ENCODE assay signal across 12 cellular contexts in genomic region chr14:51248041-51248987, GRCh38. TPM values are rescaled to one million over a fixed set of nuclear protein-coding genes. Genes with fewer than 3 reads are reported as not detected.
DNase-seq lines count a peak whose midpoint lies in the region; ATAC-seq and TF ChIP-seq lines count a peak whose summit lies in the region.
"Had no signal": no experiment of that assay in that cellular context is flagged by ENCODE, and none has a peak within 500 bp of the region (broad histone marks: within the 10 kb centered on the region; RNA-seq: fewer than 3 reads in every experiment).

No MANE protein-coding gene starts in this region.

- H3K27me3 ChIP-seq in tibial nerve (no peaks in the 10 kb centered on the region), heart right ventricle (no peaks in the 10 kb centered on the region)
- H3K27me3 ChIP-seq: heart left ventricle had no signal

- DNase-seq in GM13977 (ENCODE audit: low spot score) (peak; percentile 58), GM20000 (ENCODE audit: low spot score) (peak; percentile 48), endothelial cell (ENCODE audit: low spot score) (no peak), tibial nerve (ENCODE audit: low spot score in 2 of 2) (no peak), dermis blood vessel endothelial cell (no peak), heart right ventricle (no peak)
- DNase-seq in effector CD8-positive, alpha-beta T cell (lab: John Stamatoyannopoulos, UW) = no peak
- DNase-seq: activated CD4-positive, alpha-beta T cell treated with anti-CD3 and anti-CD28 coated beads for 4 hours; DMS79; heart left ventricle had no signal

- peak overlapping the region; percentile 3 for H3K27ac Mint-ChIP-seq in endothelial cell (ENCODE audit: unreplicated experiment)

- no peaks in the 10 kb centered on the region for H3K27me3 Mint-ChIP-seq in endothelial cell (ENCODE audit: unreplicated experiment)

- no peak for TF ChIP-seq POLR2A in tibial nerve (IDR thresholded peaks at IDR 0.05)

- in situ Hi-C loops in GM13977 (cut with MboI; ENCODE audit: low pct_unique_long_range_greater_than_20kb, low sequenced_read_pairs, unreplicated experiment) = no loop called here

- H3K9me3 ChIP-seq in tibial nerve = no peaks in the 10 kb centered on the region
- no peaks in the 10 kb centered on the region for H3K9me3 ChIP-seq in heart right ventricle
- H3K9me3 ChIP-seq: heart left ventricle had no signal

- WGBS in tibial nerve, 2 donors = 84 to 86% methylated on average over 4 of the region's 4 CpGs
- 76 to 85% methylated on average over 4 of the region's 4 CpGs for WGBS in heart right ventricle, 2 donors

- peak; percentile 85 for ATAC-seq in HG03103 (IDR thresholded peaks at IDR 0.05; ENCODE audit: low read depth, unreplicated experiment)
- no peak for ATAC-seq in heart right ventricle

- intact Hi-C loops in heart right ventricle (cut with DNase I) = no loop called here

- H3K27ac ChIP-seq in tibial nerve = no peak overlapping the region
- H3K27ac ChIP-seq in heart right ventricle = no peak overlapping the region
- H3K27ac ChIP-seq: parathyroid adenoma had no signal

- H3K4me1 Mint-ChIP-seq in endothelial cell (ENCODE audit: unreplicated experiment) = peaks cover 11% of the 10 kb centered on the region

- peaks cover 0 to 52% (median 2%) of the 10 kb centered on the region in 3 donors for H3K36me3 ChIP-seq in tibial nerve
- H3K36me3 ChIP-seq in heart right ventricle = peaks cover 0 to 95% (median 25%) of the 10 kb centered on the region in 9 donors

- H3K4me3 Mint-ChIP-seq in endothelial cell (ENCODE audit: unreplicated experiment) = no peak overlapping the region

- H3K9me3 Mint-ChIP-seq in endothelial cell (ENCODE audit: unreplicated experiment) = no peaks in the 10 kb centered on the region

- TF ChIP-seq EP300 in tibial nerve (IDR thresholded peaks at IDR 0.05) = no peak

- H3K4me3 ChIP-seq in tibial nerve = no peak overlapping the region
- H3K4me3 ChIP-seq in heart right ventricle = no peak overlapping the region
- H3K4me3 ChIP-seq: heart left ventricle had no signal

- H3K36me3 Mint-ChIP-seq in endothelial cell (ENCODE audit: low read depth, unreplicated experiment) = peaks cover 3% of the 10 kb centered on the region

- TF ChIP-seq CTCF in GM13977 (IDR thresholded peaks at IDR 0.05; ENCODE audit: extremely low read depth, insufficient read depth, missing control alignments) (no peak), GM20000 (IDR thresholded peaks at IDR 0.05; ENCODE audit: extremely low read depth, missing control alignments) (no peak), endothelial cell (IDR thresholded peaks at IDR 0.05; ENCODE audit: unreplicated experiment) (no peak), tibial nerve (IDR thresholded peaks at IDR 0.05) (no peak), heart right ventricle (IDR thresholded peaks at IDR 0.05) (no peak)

- peaks cover 0 to 6% (median 0%) of the 10 kb centered on the region in 4 donors for H3K4me1 ChIP-seq in tibial nerve
- H3K4me1 ChIP-seq in heart right ventricle = peaks cover 0 to 11% (median 0%) of the 10 kb centered on the region in 9 donors
- H3K4me1 ChIP-seq: parathyroid adenoma had no signal

RNA-seq across cellular contexts. Expression of gene TMX1, which starts 8.3 kb away (rescaled TPM):
- 17.4 TPM for total RNA-seq in endothelial cell (ENCODE audit: unreplicated experiment)
- total RNA-seq in tibial nerve = 10 to 100 TPM; 19.4 to 25.1 (median 20.9) TPM
- 62.8 and 71.0 TPM in 2 replicates for total RNA-seq in dermis blood vessel endothelial cell
- total RNA-seq in heart right ventricle = 10 to 100 TPM in 3 of 10 donors, 1 to 10 TPM in 7; 5.6 to 14.5 (median 6.9) TPM
- 1 to 10 TPM; 4.0 to 6.7 TPM for polyA plus RNA-seq in heart right ventricle

Comparison
In these comparisons a context has a peak if more than half of its experiments do, and no peak if none do; other contexts are left out.
1. DNase-seq: peak in GM13977 (single experiment) and GM20000 (single experiment); none in endothelial cell (single experiment), effector CD8-positive, alpha-beta T cell (single experiment), tibial nerve (0 of 2), dermis blood vessel endothelial cell (single experiment) and heart right ventricle (0 of 2).